Comparison of ENCODE assay signal across 27 cellular contexts in genomic region chr20:49403012-49403411, GRCh38.
"Had no signal": no experiment of that assay in that cellular context is flagged by ENCODE, and none has a peak within 500 bp of the region (broad histone marks: within the 10 kb centered on the region; RNA-seq: fewer than 3 reads in every experiment).

No MANE protein-coding gene starts in this region.

- DNase-seq: activated B cell treated with CpG ODN at 0.5 μM for 24 hours; activated CD4-positive, alpha-beta memory T cell treated with anti-CD3 and anti-CD28 coated beads for 36 hours; activated CD4-positive, alpha-beta T cell treated with anti-CD3 and anti-CD28 coated beads for 4 hours; activated CD4-positive, alpha-beta T cell treated with anti-CD3 and anti-CD28 coated beads, Interleukin-2, amount 50 U/mL, for 1 hour; activated CD4-positive, CD25-positive, alpha-beta regulatory T cell treated with anti-CD3 and anti-CD28 coated beads, Interleukin-2, amount 50 U/mL, for 72 hours; activated CD8-positive, alpha-beta memory T cell treated with anti-CD3 and anti-CD28 coated beads, Interleukin-2, amount 50 U/mL, for 4 hours; activated gamma-delta T cell treated with Interleukin-2 at 50 U/mL for 16 hours; activated naive CD4-positive, alpha-beta T cell treated with anti-CD3 and anti-CD28 coated beads for 36 hours; activated T-cell treated with anti-CD3 and anti-CD28 coated beads for 4 hours; activated T-cell treated with anti-CD3 and anti-CD28 coated beads, Interleukin-2, amount 50 U/mL, for 4 hours; adrenal gland; caudate nucleus; Karpas-422; NCI-H1105 treated with DMSO at 0.1 percent for 48 hours; NCI-H1436; NCI-H1694; NCI-H1930; NCI-H2081 treated with DMSO at 0.1 percent for 48 hours; NCI-H226; NCI-H524 treated with DMSO at 0.1 percent for 48 hours; SHP77 treated with DMSO at 0.1 percent for 48 hours; T-cell; T-helper 17 cell had no signal

- H3K36me3 ChIP-seq: adrenal gland had no signal

- ATAC-seq: activated naive CD4-positive, alpha-beta T cell treated with anti-CD3 and anti-CD28 coated beads, Interleukin-2, amount 50 U/mL, for 72 hours; activated T-cell treated with anti-CD3 and anti-CD28 coated beads, Interleukin-2, amount 50 U/mL, for 4 hours; Panc1; SK-N-SH treated with all-trans-retinoic acid at 6 μM for 48 hours; T-cell; T-helper 17 cell had no signal

- H3K4me3 ChIP-seq: adrenal gland had no signal

- H3K27ac ChIP-seq: adrenal gland, VCaP had no signal

- H3K27me3 ChIP-seq: adrenal gland had no signal

- H3K9me3 ChIP-seq: adrenal gland had no signal
